Comparison of ENCODE assay signal across 34 cellular contexts in genomic region chr12:16613199-16613598, GRCh38. TPM values are rescaled to one million over a fixed set of nuclear protein-coding genes. Genes with fewer than 3 reads are reported as not detected.
DNase-seq lines count a peak whose midpoint lies in the region; ATAC-seq and TF ChIP-seq lines count a peak whose summit lies in the region.
"Had no signal": no experiment of that assay in that cellular context is flagged by ENCODE, and none has a peak within 500 bp of the region (broad histone marks: within the 10 kb centered on the region; RNA-seq: fewer than 3 reads in every experiment).

No MANE protein-coding gene starts in this region.

- no peak for ATAC-seq in GM23338
- ATAC-seq in gastroesophageal sphincter, result no peak
- no peak for ATAC-seq in mucosa of descending colon
- ATAC-seq in HG02759 (IDR thresholded peaks at IDR 0.05; ENCODE audit: unreplicated experiment), result no peak
- ATAC-seq: activated CD4-positive, alpha-beta T cell treated with anti-CD3 and anti-CD28 coated beads for 36 hours; activated CD8-positive, alpha-beta T cell treated with anti-CD3 and anti-CD28 coated beads, Interleukin-2, amount 10 ng/mL, durations not matched to agents 7 days and 5 days; activated T-helper 17 cell treated with anti-CD3 and anti-CD28 coated beads, Interleukin-2, amount 50 U/mL, for 72 hours; esophagus mucosa; heart right ventricle; naive thymus-derived CD8-positive, alpha-beta T cell; psoas muscle; stimulated activated effector memory CD8-positive, alpha-beta T cell treated with anti-CD3 and anti-CD28 coated beads, Interleukin-12 subunit alpha, Interleukin-12 subunit beta, amount 100 ng/mL, for 72 hours had no signal

- no peaks in the 10 kb centered on the region for H3K36me3 ChIP-seq in GM23338 (ENCODE audit: insufficient read depth)
- H3K36me3 ChIP-seq in adipocyte (ENCODE audit: control insufficient read depth, insufficient read depth, low read length, severe bottlenecking), result no peaks in the 10 kb centered on the region
- no peaks in the 10 kb centered on the region for H3K36me3 ChIP-seq in gastroesophageal sphincter
- no peaks in the 10 kb centered on the region for H3K36me3 ChIP-seq in mucosa of descending colon (ENCODE audit: low read depth)
- H3K36me3 ChIP-seq: BE2C, heart right ventricle, SJCRH30 had no signal

- no peak overlapping the region for H3K27ac ChIP-seq in GM23338 (ENCODE audit: low read depth)
- H3K27ac ChIP-seq in gastroesophageal sphincter, result peak overlapping the region; percentile 61 to 89 (median 84)
- H3K27ac ChIP-seq in temporal lobe (ENCODE audit: low read depth, low read length), result peak overlapping the region; percentile 41
- H3K27ac ChIP-seq: GM23248, psoas muscle, SJCRH30, VCaP had no signal

- H3K27me3 ChIP-seq in GM23338 (ENCODE audit: insufficient read depth), result peaks cover 21% of the 10 kb centered on the region
- no peaks in the 10 kb centered on the region for H3K27me3 ChIP-seq in adipocyte (replicated peaks; ENCODE audit: control insufficient read depth, insufficient read depth, low read length)
- no peaks in the 10 kb centered on the region for H3K27me3 ChIP-seq in gastroesophageal sphincter
- H3K27me3 ChIP-seq: SJCRH30 had no signal

- DNase-seq in GM23338 (ENCODE audit: low spot score), result no peak
- no peak for DNase-seq in adipocyte (ENCODE audit: low read depth)
- DNase-seq in cerebellar cortex (ENCODE audit: low spot score), result no peak
- DNase-seq in mucosa of descending colon, result no peak
- DNase-seq: activated CD4-positive, alpha-beta T cell treated with anti-CD3 and anti-CD28 coated beads for 36 hours; activated CD8-positive, alpha-beta T cell treated with anti-CD3 and anti-CD28 coated beads, Interleukin-2, amount 10 ng/mL, durations not matched to agents 7 days and 5 days; activated naive CD4-positive, alpha-beta T cell treated with anti-CD3 and anti-CD28 coated beads, Interleukin-2, amount 50 U/mL, for 16 hours; aorta; BE2C; DMS 273 treated with DMSO at 0.1 percent for 48 hours; endodermal cell; foreskin melanocyte; heart right ventricle; kidney; midbrain; naive thymus-derived CD8-positive, alpha-beta T cell; NCI-H1048; NCI-H1930; NCI-H748 treated with DMSO at 0.1 percent for 48 hours; nucleus accumbens; psoas muscle; SJCRH30; stimulated activated CD4-positive, alpha-beta T cell treated with anti-CD3 and anti-CD28 coated beads, Interleukin-15, amount 100 ng/mL, for 24 hours; T-helper 9 cell had no signal

- no peaks in the 10 kb centered on the region for H4K20me1 ChIP-seq in GM23338 (replicated peaks; ENCODE audit: insufficient read depth)

- no peak for TF ChIP-seq CTCF in GM23338 (conservative IDR thresholded peaks at IDR 0.05; ENCODE audit: low read depth in 2 of 2)
- TF ChIP-seq CTCF in gastroesophageal sphincter (IDR thresholded peaks at IDR 0.05), result no peak
- TF ChIP-seq CTCF in mucosa of descending colon (IDR thresholded peaks at IDR 0.05), result no peak

- no peak for TF ChIP-seq EP300 in gastroesophageal sphincter (IDR thresholded peaks at IDR 0.05)

- no peak for TF ChIP-seq POLR2A in gastroesophageal sphincter (IDR thresholded peaks at IDR 0.05)

- H2AFZ ChIP-seq in GM23338, result no peak overlapping the region
- H2AFZ ChIP-seq: GM23248 had no signal

- H3K9me3 ChIP-seq in adipocyte (ENCODE audit: control insufficient read depth, low read length) (no peaks in the 10 kb centered on the region), gastroesophageal sphincter (no peaks in the 10 kb centered on the region), mucosa of descending colon (no peaks in the 10 kb centered on the region)
- H3K9me3 ChIP-seq: BE2C, heart right ventricle, psoas muscle, SJCRH30 had no signal

- intact Hi-C loops in mucosa of descending colon (cut with DNase I, micrococcal nuclease), result no loop called here

- no peaks in the 10 kb centered on the region for H3F3A ChIP-seq in GM23338 (replicated peaks; ENCODE audit: low read depth)

- H3K4me1 Mint-ChIP-seq in GM23338, result peaks cover 53% of the 10 kb centered on the region
- H3K4me1 Mint-ChIP-seq: activated CD4-positive, alpha-beta T cell treated with anti-CD3 and anti-CD28 coated beads for 36 hours; activated T-helper 17 cell treated with anti-CD3 and anti-CD28 coated beads, Interleukin-2, amount 50 U/mL, for 72 hours; naive thymus-derived CD8-positive, alpha-beta T cell; stimulated activated effector memory CD8-positive, alpha-beta T cell treated with anti-CD3 and anti-CD28 coated beads, Interleukin-12 subunit alpha, Interleukin-12 subunit beta, amount 100 ng/mL, for 72 hours had no signal

- no peak overlapping the region for H3K27ac Mint-ChIP-seq in GM23338
- H3K27ac Mint-ChIP-seq: activated CD4-positive, alpha-beta T cell treated with anti-CD3 and anti-CD28 coated beads for 36 hours; activated CD8-positive, alpha-beta T cell treated with anti-CD3 and anti-CD28 coated beads, Interleukin-2, amount 10 ng/mL, durations not matched to agents 7 days and 5 days; activated T-helper 17 cell treated with anti-CD3 and anti-CD28 coated beads, Interleukin-2, amount 50 U/mL, for 72 hours; dendritic cell treated with granulocyte-macrophage colony-stimulating factor and Interleukin-4, amounts not matched to agents 40 ng/mL and 50 ng/mL, for 4 days; endodermal cell; naive thymus-derived CD8-positive, alpha-beta T cell; stimulated activated effector memory CD8-positive, alpha-beta T cell treated with anti-CD3 and anti-CD28 coated beads, Interleukin-12 subunit alpha, Interleukin-12 subunit beta, amount 100 ng/mL, for 72 hours had no signal

- no peaks in the 10 kb centered on the region for H3K79me2 ChIP-seq in GM23338 (replicated peaks; ENCODE audit: insufficient read depth)

- H3K9ac ChIP-seq in adipocyte (ENCODE audit: low read length), result no peak overlapping the region
- H3K9ac ChIP-seq: GM23248 had no signal

- no peaks in the 10 kb centered on the region for H3K36me3 Mint-ChIP-seq in GM23338 (ENCODE audit: low read depth)
- H3K36me3 Mint-ChIP-seq: naive thymus-derived CD8-positive, alpha-beta T cell; stimulated activated effector memory CD8-positive, alpha-beta T cell treated with anti-CD3 and anti-CD28 coated beads, Interleukin-12 subunit alpha, Interleukin-12 subunit beta, amount 100 ng/mL, for 72 hours had no signal

- H3K4me3 ChIP-seq in GM23338 (no peak overlapping the region), adipocyte (ENCODE audit: low read length) (peak overlapping the region; percentile 55), gastroesophageal sphincter (no peak overlapping the region), mucosa of descending colon (no peak overlapping the region)
- H3K4me3 ChIP-seq: GM23248, psoas muscle, SJCRH30 had no signal

- peaks cover 7% of the 10 kb centered on the region for H3K27me3 Mint-ChIP-seq in GM23338 (ENCODE audit: insufficient read depth, low read depth, poor library complexity)

- no peak overlapping the region for H3K4me3 Mint-ChIP-seq in GM23338
- H3K4me3 Mint-ChIP-seq: activated CD4-positive, alpha-beta T cell treated with anti-CD3 and anti-CD28 coated beads for 36 hours; activated CD8-positive, alpha-beta T cell treated with anti-CD3 and anti-CD28 coated beads, Interleukin-2, amount 10 ng/mL, durations not matched to agents 7 days and 5 days; activated T-helper 17 cell treated with anti-CD3 and anti-CD28 coated beads, Interleukin-2, amount 50 U/mL, for 72 hours; dendritic cell treated with granulocyte-macrophage colony-stimulating factor and Interleukin-4, amounts not matched to agents 40 ng/mL and 50 ng/mL, for 4 days; endodermal cell; naive thymus-derived CD8-positive, alpha-beta T cell; stimulated activated effector memory CD8-positive, alpha-beta T cell treated with anti-CD3 and anti-CD28 coated beads, Interleukin-12 subunit alpha, Interleukin-12 subunit beta, amount 100 ng/mL, for 72 hours had no signal

- 0 out of 2 replicates have a peak overlapping the region, but pooled peaks have one; percentile 35 for H3K4me2 ChIP-seq in GM23338

- H3K4me1 ChIP-seq in GM23338 (ENCODE audit: insufficient read depth) (peaks cover 49% of the 10 kb centered on the region), adipocyte (ENCODE audit: control insufficient read depth, insufficient read depth, low read length) (peaks cover 49% of the 10 kb centered on the region), gastroesophageal sphincter (peaks cover 0 to 23% (median 0%) of the 10 kb centered on the region in 3 donors), mucosa of descending colon (ENCODE audit: low read depth) (no peaks in the 10 kb centered on the region)
- H3K4me1 ChIP-seq: heart right ventricle, psoas muscle had no signal

- no peaks in the 10 kb centered on the region; the same call in 1 of the 2 replicates for H3K9me2 ChIP-seq in GM23338 (ENCODE audit: insufficient read depth)

- H3K9me3 Mint-ChIP-seq in GM23338, result no peaks in the 10 kb centered on the region
- H3K9me3 Mint-ChIP-seq: dendritic cell treated with granulocyte-macrophage colony-stimulating factor and Interleukin-4, amounts not matched to agents 40 ng/mL and 50 ng/mL, for 4 days; endodermal cell had no signal

TF ChIP-seq in GM23338, 12 proteins besides CTCF, POLR2A, EP300 and RAD21 (continues in another document):
- TF ChIP-seq EZH2phosphoT487 (IDR thresholded peaks at IDR 0.05; ENCODE audit: unreplicated experiment) (no peak), CREB1 (CRISPR knock-in tag; IDR thresholded peaks at IDR 0.05; ENCODE audit: low read depth) (no peak)

RNA-seq across cellular contexts. Expression of gene LMO3, which starts 7.2 kb away (rescaled TPM):
- total RNA-seq in GM23338 (2014; rRNA removed; shearing (Covaris generic)), result 15.1 and 15.2 TPM in 2 replicates
- 5.8 and 7.9 TPM in 2 replicates for polyA plus RNA-seq in GM23338 (2016; fragmentation: Nextera tagmentation; extraction: Ambion mirVana)
- total RNA-seq in gastroesophageal sphincter, result 100 to 1,000 TPM in 2 of 4 donors, 10 to 100 TPM in 2; 49.1 to 174 (median 111) TPM
- total RNA-seq in temporal lobe, result 654 TPM
- 100 to 1,000 TPM in 1 of 3 donors, 1 to 10 TPM in 2; 3.6 to 131 (median 9.4) TPM for total RNA-seq in mucosa of descending colon
- total RNA-seq: activated CD4-positive, alpha-beta T cell treated with anti-CD3 and anti-CD28 coated beads for 36 hours; activated CD8-positive, alpha-beta T cell treated with anti-CD3 and anti-CD28 coated beads, Interleukin-2, amount 10 ng/mL, durations not matched to agents 7 days and 5 days; activated T-helper 17 cell treated with anti-CD3 and anti-CD28 coated beads, Interleukin-2, amount 50 U/mL, for 72 hours; GM23248; naive thymus-derived CD8-positive, alpha-beta T cell; RPMI7951 had no signal
- polyA plus RNA-seq: naive thymus-derived CD8-positive, alpha-beta T cell had no signal
